ENCODE assay signal across 28 cellular contexts in the genomic region with DNA sequence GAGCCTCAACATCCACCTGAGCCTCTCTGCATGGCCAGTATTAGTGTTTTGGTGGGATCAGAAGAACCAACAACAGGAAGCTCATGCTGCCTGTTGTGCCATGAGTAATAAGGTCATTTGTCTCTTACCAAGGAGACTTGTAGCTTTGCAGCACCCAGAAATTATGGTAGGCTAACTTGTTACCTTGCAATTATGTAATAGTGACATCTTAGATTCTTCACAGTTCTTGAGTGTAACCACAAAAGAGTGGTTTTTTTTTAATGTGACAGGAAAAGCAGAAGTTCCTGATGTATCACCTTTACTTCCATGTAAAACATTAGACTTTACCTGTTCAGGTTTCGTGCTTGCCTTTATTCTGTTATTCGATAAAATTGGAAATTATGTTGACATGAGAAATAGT.
"Had no signal": no experiment of that assay in that cellular context is flagged by ENCODE, and none has a peak within 500 bp of the region (broad histone marks: within the 10 kb centered on the region; RNA-seq: fewer than 3 reads in every experiment).

No MANE protein-coding gene starts in this region.

- H3K9me3 Mint-ChIP-seq: effector memory CD8-positive, alpha-beta T cell; nephron; neural progenitor cell; type B pancreatic cell had no signal

- H3K27me3 Mint-ChIP-seq: effector memory CD8-positive, alpha-beta T cell had no signal

- H3K4me3 Mint-ChIP-seq: effector memory CD8-positive, alpha-beta T cell; naive thymus-derived CD4-positive, alpha-beta T cell; nephron; neural progenitor cell; stimulated activated effector memory CD8-positive, alpha-beta T cell treated with anti-CD3 and anti-CD28 coated beads, Interleukin-12 subunit alpha, Interleukin-12 subunit beta, amount 100 ng/mL, for 72 hours; type B pancreatic cell had no signal

- ATAC-seq: effector memory CD8-positive, alpha-beta T cell; heart right ventricle; left cardiac atrium; left lung; naive thymus-derived CD4-positive, alpha-beta T cell; sciatic nerve; stimulated activated effector memory CD8-positive, alpha-beta T cell treated with anti-CD3 and anti-CD28 coated beads, Interleukin-12 subunit alpha, Interleukin-12 subunit beta, amount 100 ng/mL, for 72 hours; stimulated activated naive CD8-positive, alpha-beta T cell treated with anti-CD3 and anti-CD28 coated beads, Interleukin-15, Interleukin-2, amounts not matched to agents 100 U/mL and 50 U/mL, for 24 hours had no signal

- FAIRE-seq: endometrium, islet of Langerhans had no signal

- H3K4me1 Mint-ChIP-seq: nephron; stimulated activated effector memory CD8-positive, alpha-beta T cell treated with anti-CD3 and anti-CD28 coated beads, Interleukin-12 subunit alpha, Interleukin-12 subunit beta, amount 100 ng/mL, for 72 hours had no signal

- H3K36me3 Mint-ChIP-seq: naive thymus-derived CD4-positive, alpha-beta T cell; neural progenitor cell; stimulated activated effector memory CD8-positive, alpha-beta T cell treated with anti-CD3 and anti-CD28 coated beads, Interleukin-12 subunit alpha, Interleukin-12 subunit beta, amount 100 ng/mL, for 72 hours; type B pancreatic cell had no signal

- DNase-seq: cortex of kidney; effector memory CD8-positive, alpha-beta T cell; erythroblast; esophagus squamous epithelium; foreskin melanocyte; glutamatergic neuron; heart right ventricle; hippocampal formation; left cardiac atrium; left lung; mesendoderm; midbrain; naive thymus-derived CD4-positive, alpha-beta T cell; stimulated activated CD4-positive, alpha-beta T cell treated with anti-CD3 and anti-CD28 coated beads, Interleukin-12 subunit alpha, Interleukin-12 subunit beta, amount 100 ng/mL, for 4 hours; stimulated activated CD4-positive, alpha-beta T cell treated with anti-CD3 and anti-CD28 coated beads, Interleukin-1b, Interleukin-23, amount 100 ng/mL, for 48 hours; stimulated activated CD4-positive, alpha-beta T cell treated with anti-CD3 and anti-CD28 coated beads, Interleukin-4, amount 100 ng/mL, for 24 hours; stimulated activated naive CD8-positive, alpha-beta T cell treated with anti-CD3 and anti-CD28 coated beads, Interleukin-15, Interleukin-2, amounts not matched to agents 100 U/mL and 50 U/mL, for 24 hours; substantia nigra; testis; tibial artery had no signal

- H3K27ac Mint-ChIP-seq: effector memory CD8-positive, alpha-beta T cell; naive thymus-derived CD4-positive, alpha-beta T cell; nephron; neural progenitor cell; progenitor cell of endocrine pancreas; stimulated activated effector memory CD8-positive, alpha-beta T cell treated with anti-CD3 and anti-CD28 coated beads, Interleukin-12 subunit alpha, Interleukin-12 subunit beta, amount 100 ng/mL, for 72 hours; type B pancreatic cell had no signal
